In genomic region chr3:193875601-193876321, GRCh38 we compare ENCODE assay signal across 19 cellular contexts.
A peak's percentile ranks its signal among the peaks of the same experiment; 100 is the strongest.
DNase-seq lines count a peak whose midpoint lies in the region; ATAC-seq and TF ChIP-seq lines count a peak whose summit lies in the region.
"Had no signal": no experiment of that assay in that cellular context is flagged by ENCODE, and none has a peak within 500 bp of the region (broad histone marks: within the 10 kb centered on the region; RNA-seq: fewer than 3 reads in every experiment).

No MANE protein-coding gene starts in this region.

- no peak overlapping the region for H4K5ac ChIP-seq in mesendoderm (ENCODE audit: low read length)

- no peak overlapping the region for H3K4ac ChIP-seq in mesendoderm (ENCODE audit: low read depth, low read length)

- peak overlapping the region; percentile 60 for H2BK15ac ChIP-seq in mesendoderm (replicated peaks; ENCODE audit: low read depth)

- CTCF ChIA-PET in PC-9 (lab: Charles Lee), result no interaction called here

- peaks cover 89% of the 10 kb centered on the region for H3K4me1 ChIP-seq in PC-9 (replicated peaks; ENCODE audit: insufficient read depth)
- H3K4me1 ChIP-seq in mesendoderm (ENCODE audit: control insufficient read depth, low read depth, low read length), result peaks cover 12% of the 10 kb centered on the region
- no peaks in the 10 kb centered on the region for H3K4me1 ChIP-seq in upper lobe of right lung

- H3K27me3 ChIP-seq in PC-9 (ENCODE audit: insufficient read depth, low read depth), result no peaks in the 10 kb centered on the region
- H3K27me3 ChIP-seq in mesendoderm (ENCODE audit: insufficient read depth, low read length, poor library complexity), result no peaks in the 10 kb centered on the region
- H3K27me3 ChIP-seq in upper lobe of right lung, result no peaks in the 10 kb centered on the region
- H3K27me3 ChIP-seq: SJSA1 had no signal

- no peaks in the 10 kb centered on the region for H3K9me2 ChIP-seq in PC-9 (ENCODE audit: insufficient read depth)

- H3K18ac ChIP-seq in mesendoderm (ENCODE audit: low read length), result no peak overlapping the region

- H3K9me3 ChIP-seq in PC-9 (ENCODE audit: insufficient read depth, low read depth) (no peaks in the 10 kb centered on the region; the same call in 1 of the 2 replicates), upper lobe of right lung (no peaks in the 10 kb centered on the region)
- H3K9me3 ChIP-seq: SJSA1 had no signal

- in situ Hi-C loops in KBM-7 (cut with MboI; ENCODE audit: low pct_unique_long_range_greater_than_20kb, low sequenced_read_pairs), result no loop called here

- H3K4me2 ChIP-seq in PC-9, result no peak overlapping the region
- H3K4me2 ChIP-seq in mesendoderm (ENCODE audit: low read length), result no peak overlapping the region
- H3K4me2 ChIP-seq: KMS-11 had no signal

- H3K56ac ChIP-seq in mesendoderm (ENCODE audit: low read length), result peak overlapping the region; percentile 37

- H3K4me3 ChIP-seq in PC-9 (no peak overlapping the region), mesendoderm (ENCODE audit: low read length) (no peak overlapping the region), upper lobe of right lung (no peak overlapping the region)
- H3K4me3 ChIP-seq: GM12878, SJSA1 had no signal

- no peak for ATAC-seq in upper lobe of right lung
- no peak for ATAC-seq in left cardiac atrium
- ATAC-seq: GM12878 had no signal

- H3K36me3 ChIP-seq in PC-9 (ENCODE audit: low read depth), result no peaks in the 10 kb centered on the region
- H3K36me3 ChIP-seq in mesendoderm (ENCODE audit: control insufficient read depth, insufficient read depth, low read length), result no peaks in the 10 kb centered on the region
- no peaks in the 10 kb centered on the region for H3K36me3 ChIP-seq in upper lobe of right lung
- H3K36me3 ChIP-seq: SJSA1 had no signal

- TF ChIP-seq CTCF in PC-9 (conservative IDR thresholded peaks at IDR 0.05), result no peak
- no peak for TF ChIP-seq CTCF in upper lobe of right lung (IDR thresholded peaks at IDR 0.05)

- H4K20me1 ChIP-seq in PC-9 (ENCODE audit: insufficient read depth), result no peaks in the 10 kb centered on the region

- no peak overlapping the region for H2BK5ac ChIP-seq in mesendoderm (ENCODE audit: low read length)

- no peak overlapping the region for H2AFZ ChIP-seq in PC-9

- peaks cover 60% of the 10 kb centered on the region for H3F3A ChIP-seq in PC-9 (ENCODE audit: insufficient read depth, low read depth)

- H3K79me1 ChIP-seq in mesendoderm (ENCODE audit: low read length), result no peaks in the 10 kb centered on the region

- POLR2A ChIA-PET in PC-9 (lab: Charles Lee; ENCODE audit: unreplicated experiment), result interaction anchor here (0.6 to 0.7 kb wide), 2 partner anchors 151 to 260 kb away, joined by 4 read pairs; partner anchors contain the start of gene HES1

- intact Hi-C loops in PC-9 (cut with micrococcal nuclease; ENCODE audit: unreplicated experiment), result no loop called here
- intact Hi-C loops in upper lobe of right lung (cut with DNase I), result no loop called here
- intact Hi-C loops in left cardiac atrium (cut with DNase I), result no loop called here

- H2BK120ac ChIP-seq in mesendoderm (ENCODE audit: low read depth, low read length), result no peak overlapping the region

- no peaks in the 10 kb centered on the region for H3K79me2 ChIP-seq in PC-9 (ENCODE audit: low read depth)
- H3K79me2 ChIP-seq in mesendoderm (ENCODE audit: control insufficient read depth, insufficient read depth, low read length), result no peaks in the 10 kb centered on the region

- no TSS peak for BruUV-seq in PC-9 (replicated peaks; lab: Mats Ljungman, UMichigan)

- H3K27ac ChIP-seq in PC-9, result 0 out of 2 replicates have a peak overlapping the region, but pooled peaks have one; percentile 3
- H3K27ac ChIP-seq in epithelial cell of prostate, result peak overlapping the region; percentile 95
- H3K27ac ChIP-seq in mesendoderm (ENCODE audit: low read depth, low read length), result no peak overlapping the region
- no peak overlapping the region for H3K27ac ChIP-seq in upper lobe of right lung
- H3K27ac ChIP-seq: KMS-11, SJSA1 had no signal

- H3K23ac ChIP-seq in mesendoderm (ENCODE audit: low read length), result no peak overlapping the region

- WGBS in mesendoderm (ENCODE audit: extremely low coverage, insufficient coverage, low lambda C conversion rate), result no CpG with 5 or more reads among the region's 5 CpGs

- no peak overlapping the region for H4K8ac ChIP-seq in mesendoderm (ENCODE audit: low read depth, low read length)

- no peak overlapping the region for H3K9ac ChIP-seq in mesendoderm (ENCODE audit: low read length)
- H3K9ac ChIP-seq: KMS-11 had no signal

- no peak overlapping the region for H2AK5ac ChIP-seq in mesendoderm (ENCODE audit: low read length)

- DNase-seq in PC-9 (peak in 1 of 2 experiments; percentile 37), epithelial cell of prostate (ENCODE audit: low read depth, low spot score) (no peak), mesendoderm (no peak), upper lobe of right lung (peak; percentile 27), KBM-7 (no peak), left cardiac atrium (no peak), D341Med (ENCODE audit: low spot score) (no peak)
- DNase-seq: CD4-positive, alpha-beta T cell; COR-L47; DND-41; HCEC 1CT; NCI-H1092 treated with DMSO at 0.1 percent for 48 hours; NCI-H1436 treated with DMSO at 0.1 percent for 48 hours; NCI-H1930; NCI-H2227 treated with DMSO at 0.1 percent for 48 hours; NCI-H510A had no signal

Comparison
In these comparisons a context has a peak if more than half of its experiments do, and no peak if none do; other contexts are left out.
1. H3K27ac ChIP-seq: peak in PC-9 (single experiment) and epithelial cell of prostate (single experiment); none in mesendoderm (single experiment) and upper lobe of right lung (single experiment).